1 cellular context compared by ENCODE assay signal in genomic region chr14:37791384-37792036, GRCh38.
TF ChIP-seq lines count a peak whose summit lies in the region.

No MANE protein-coding gene starts in this region.

TF ChIP-seq in HepG2, 621 proteins besides CTCF, POLR2A, EP300 and RAD21 (continued from another document and continues in another):
- TF ChIP-seq ZNF281 (CRISPR knock-in tag; IDR thresholded peaks at IDR 0.05; ENCODE audit: borderline replicate concordance) (peak; percentile 39; the same call in 1 of the 2 replicates), AKAP8 (CRISPR knock-in tag; IDR thresholded peaks at IDR 0.05) (no peak), SALL2 (CRISPR knock-in tag; IDR thresholded peaks at IDR 0.05) (no peak), REPIN1 (CRISPR knock-in tag; IDR thresholded peaks at IDR 0.05; ENCODE audit: borderline replicate concordance, low read depth) (peak; percentile 32; the same call in 1 of the 2 replicates), HNF4A (CRISPR knock-in tag; IDR thresholded peaks at IDR 0.05) (peak; percentile 97), ZNF784 (CRISPR knock-in tag; IDR thresholded peaks at IDR 0.05; ENCODE audit: borderline replicate concordance) (peak; percentile 53; the same call in 1 of the 2 replicates), NFE2L2 (IDR thresholded peaks at IDR 0.05; ENCODE audit: low read length) (no peak), ZNF792 (CRISPR knock-in tag; IDR thresholded peaks at IDR 0.05) (peak; percentile 90; the same call in 1 of the 2 replicates), ATF6 (CRISPR knock-in tag; conservative IDR thresholded peaks at IDR 0.05) (0 out of 2 replicates have a peak, but pooled peaks have one; percentile 54), JARID2 (CRISPR knock-in tag; IDR thresholded peaks at IDR 0.05; ENCODE audit: insufficient replicate concordance) (peak; percentile 46), WIZ (CRISPR knock-in tag; IDR thresholded peaks at IDR 0.05) (peak; percentile 97), TBX3 (IDR thresholded peaks at IDR 0.05; ENCODE audit: borderline replicate concordance) (peak; percentile 80; the same call in 1 of the 2 replicates), NCOA1 (CRISPR knock-in tag; IDR thresholded peaks at IDR 0.05) (peak; percentile 75; the same call in 1 of the 2 replicates), ZBTB2 (CRISPR knock-in tag; IDR thresholded peaks at IDR 0.05; ENCODE audit: low read depth) (no peak), ZSCAN20 (CRISPR knock-in tag; IDR thresholded peaks at IDR 0.05; ENCODE audit: borderline replicate concordance) (peak; percentile 89; the same call in 1 of the 2 replicates), SP2 (CRISPR knock-in tag; IDR thresholded peaks at IDR 0.05) (no peak), ZNF318 (CRISPR knock-in tag; IDR thresholded peaks at IDR 0.05) (no peak), ZNF335 (CRISPR knock-in tag; IDR thresholded peaks at IDR 0.05) (peak; percentile 81; the same call in 1 of the 2 replicates), SMYD3 (CRISPR knock-in tag; IDR thresholded peaks at IDR 0.05) (0 out of 2 replicates have a peak, but pooled peaks have one; percentile 71), ZBTB25 (CRISPR knock-in tag; IDR thresholded peaks at IDR 0.05) (peak; percentile 84), POGZ (CRISPR knock-in tag; IDR thresholded peaks at IDR 0.05) (peak; percentile 100), GATAD2A (CRISPR knock-in tag; IDR thresholded peaks at IDR 0.05) (peak; percentile 99), ZNF703 (CRISPR knock-in tag; IDR thresholded peaks at IDR 0.05; ENCODE audit: borderline replicate concordance) (no peak), ZC3H4 (CRISPR knock-in tag; IDR thresholded peaks at IDR 0.05; ENCODE audit: borderline replicate concordance) (no peak), THRA (CRISPR knock-in tag; IDR thresholded peaks at IDR 0.05; ENCODE audit: borderline replicate concordance) (peak; percentile 88), TOPORS (CRISPR knock-in tag; IDR thresholded peaks at IDR 0.05) (no peak), SP4 (CRISPR knock-in tag; IDR thresholded peaks at IDR 0.05) (no peak), SMARCE1 (IDR thresholded peaks at IDR 0.05; ENCODE audit: borderline replicate concordance) (no peak), ZNF44 (CRISPR knock-in tag; IDR thresholded peaks at IDR 0.05) (peak; percentile 44; the same call in 1 of the 2 replicates), HMG20A (CRISPR knock-in tag; IDR thresholded peaks at IDR 0.05; ENCODE audit: borderline replicate concordance) (peak; percentile 93), HMGXB3 (CRISPR knock-in tag; IDR thresholded peaks at IDR 0.05; ENCODE audit: borderline replicate concordance) (peak; percentile 75; the same call in 1 of the 2 replicates), TRIM24 (CRISPR knock-in tag; IDR thresholded peaks at IDR 0.05) (peak; percentile 50; the same call in 1 of the 2 replicates), XBP1 (CRISPR knock-in tag; IDR thresholded peaks at IDR 0.05) (no peak), ISL2 (CRISPR knock-in tag; IDR thresholded peaks at IDR 0.05) (peak; percentile 74; the same call in 1 of the 2 replicates), ZNF101 (CRISPR knock-in tag; IDR thresholded peaks at IDR 0.05; ENCODE audit: borderline replicate concordance, low read depth) (no peak)
